9 cellular contexts compared by ENCODE assay signal in genomic region chr11:83069441-83070043, GRCh38. TPM values are rescaled to one million over a fixed set of nuclear protein-coding genes. Genes with fewer than 3 reads are reported as not detected.
DNase-seq lines count a peak whose midpoint lies in the region; ATAC-seq, FAIRE-seq and TF ChIP-seq lines count a peak whose summit lies in the region.
"Had no signal": no experiment of that assay in that cellular context is flagged by ENCODE, and none has a peak within 500 bp of the region (broad histone marks: within the 10 kb centered on the region; RNA-seq: fewer than 3 reads in every experiment).

No MANE protein-coding gene starts in this region.

- FAIRE-seq in endothelial cell of umbilical vein (lab: Jason Lieb, UNC): peak; percentile 84

- peak overlapping the region; percentile 93 for H3K4me2 ChIP-seq in endothelial cell of umbilical vein (ENCODE audit: insufficient read depth, low read length)

- intact Hi-C loops in endothelial cell of umbilical vein (cut with micrococcal nuclease): loop anchor here (5.0 kb wide), 1 partner anchor 202 kb away; no protein-coding TSS in a partner anchor

- no peak for DNase-seq in activated CD4-positive, alpha-beta T cell treated with anti-CD3 and anti-CD28 coated beads, Interleukin-2, amount 10 ng/mL, durations not matched to agents 7 days and 5 days
- no peak for DNase-seq in activated CD4-positive, alpha-beta T cell treated with anti-CD3 and anti-CD28 coated beads, Interleukin-2, amount 50 U/mL, for 48 hours
- DNase-seq in NCI-H524 (lab: John Stamatoyannopoulos, UW): peak; percentile 66 to 85
- peak; percentile 76 for DNase-seq in endothelial cell of umbilical vein (ENCODE audit: low read depth, low spot score)
- DNase-seq in stimulated activated effector memory CD8-positive, alpha-beta T cell treated with anti-CD3 and anti-CD28 coated beads, Interleukin-12 subunit alpha, Interleukin-12 subunit beta, amount 100 ng/mL, for 72 hours (ENCODE audit: low spot score in 2 of 2): no peak
- DNase-seq in NCI-H2171 (lab: John Stamatoyannopoulos, UW): no peak
- DNase-seq in SK-N-DZ (ENCODE audit: low spot score): no peak
- DNase-seq: DMS153 had no signal

- no peak overlapping the region for H3K4me3 Mint-ChIP-seq in activated CD4-positive, alpha-beta T cell treated with anti-CD3 and anti-CD28 coated beads, Interleukin-2, amount 10 ng/mL, durations not matched to agents 7 days and 5 days
- no peak overlapping the region for H3K4me3 Mint-ChIP-seq in stimulated activated effector memory CD8-positive, alpha-beta T cell treated with anti-CD3 and anti-CD28 coated beads, Interleukin-12 subunit alpha, Interleukin-12 subunit beta, amount 100 ng/mL, for 72 hours

- no peak for TF ChIP-seq POLR2A in endothelial cell of umbilical vein (IDR thresholded peaks at IDR 0.05; ENCODE audit: low read depth, low read length)

- peaks cover 31% of the 10 kb centered on the region for H3K4me1 Mint-ChIP-seq in activated CD4-positive, alpha-beta T cell treated with anti-CD3 and anti-CD28 coated beads, Interleukin-2, amount 10 ng/mL, durations not matched to agents 7 days and 5 days
- H3K4me1 Mint-ChIP-seq in stimulated activated effector memory CD8-positive, alpha-beta T cell treated with anti-CD3 and anti-CD28 coated beads, Interleukin-12 subunit alpha, Interleukin-12 subunit beta, amount 100 ng/mL, for 72 hours: peaks cover 24% of the 10 kb centered on the region

- H3K27me3 ChIP-seq in endothelial cell of umbilical vein (ENCODE audit: control insufficient read depth in 2 of 2, insufficient read depth in 2 of 2, low read length in 2 of 2): no peaks in the 10 kb centered on the region

- POLR2A ChIA-PET in activated CD4-positive, alpha-beta T cell treated with anti-CD3 and anti-CD28 coated beads, Interleukin-2, amount 10 ng/mL, durations not matched to agents 7 days and 5 days (lab: Charles Lee): no interaction called here
- POLR2A ChIA-PET in endothelial cell of umbilical vein (lab: Charles Lee): interaction anchor here (1.0 kb wide), 1 partner anchor 13 kb away, joined by 8 read pairs; no protein-coding TSS in a partner anchor

- H3K27ac ChIP-seq in endothelial cell of umbilical vein (ENCODE audit: insufficient read depth, low read depth, low read length): no peak overlapping the region

- CTCF ChIA-PET in activated CD4-positive, alpha-beta T cell treated with anti-CD3 and anti-CD28 coated beads, Interleukin-2, amount 10 ng/mL, durations not matched to agents 7 days and 5 days (lab: Charles Lee): no interaction called here
- CTCF ChIA-PET in endothelial cell of umbilical vein (lab: Charles Lee): interaction anchor here (1.0 to 2.3 kb wide), 3 partner anchors 15 to 202 kb away, joined by 3 to 9 read pairs (median 3); no protein-coding TSS in a partner anchor

- dilution Hi-C loops in endothelial cell of umbilical vein (cut with MboI; ENCODE audit: extremely low pct_ligation_motif_present, low sequenced_read_pairs): no loop called here

- peaks cover 15% of the 10 kb centered on the region for H3K36me3 Mint-ChIP-seq in activated CD4-positive, alpha-beta T cell treated with anti-CD3 and anti-CD28 coated beads, Interleukin-2, amount 10 ng/mL, durations not matched to agents 7 days and 5 days (ENCODE audit: low read depth)
- H3K36me3 Mint-ChIP-seq in stimulated activated effector memory CD8-positive, alpha-beta T cell treated with anti-CD3 and anti-CD28 coated beads, Interleukin-12 subunit alpha, Interleukin-12 subunit beta, amount 100 ng/mL, for 72 hours: peaks cover under 1% of the 10 kb centered on the region

- BruUV-seq in endothelial cell of umbilical vein (replicated peaks; lab: Mats Ljungman, UMichigan): no TSS peak

- TF ChIP-seq CTCF in endothelial cell of umbilical vein (IDR thresholded peaks at IDR 0.05; ENCODE audit: extremely low read depth in 1 of 2, insufficient read depth in 1 of 2, low read depth in 1 of 2, low read length in 2 of 2): no peak

- H3K4me3 ChIP-seq in endothelial cell of umbilical vein (replicated peaks in 1 of 3; ENCODE audit: insufficient read depth in 1 of 3, low read depth in 1 of 3, low read length in 3 of 3): peak overlapping the region in 1 of 3 experiments; percentile 81

- no peaks in the 10 kb centered on the region for H4K20me1 ChIP-seq in endothelial cell of umbilical vein (replicated peaks; ENCODE audit: control insufficient read depth, extremely low read depth, insufficient read depth, low read length)

- H3K9ac ChIP-seq in endothelial cell of umbilical vein (replicated peaks; ENCODE audit: extremely low read depth, insufficient read depth, low read length): no peak overlapping the region

- no peaks in the 10 kb centered on the region for H3K9me3 ChIP-seq in endothelial cell of umbilical vein (replicated peaks; ENCODE audit: control insufficient read depth, insufficient read depth, low read length)

- no peaks in the 10 kb centered on the region for H3K36me3 ChIP-seq in endothelial cell of umbilical vein (ENCODE audit: control insufficient read depth in 2 of 2, extremely low read depth in 1 of 2, insufficient read depth in 2 of 2, low read length in 2 of 2)

- no peak overlapping the region for H2AFZ ChIP-seq in endothelial cell of umbilical vein (ENCODE audit: low read depth, low read length)

- peak overlapping the region; percentile 10 for H3K27ac Mint-ChIP-seq in activated CD4-positive, alpha-beta T cell treated with anti-CD3 and anti-CD28 coated beads, Interleukin-2, amount 10 ng/mL, durations not matched to agents 7 days and 5 days
- peak overlapping the region; percentile 8 for H3K27ac Mint-ChIP-seq in stimulated activated effector memory CD8-positive, alpha-beta T cell treated with anti-CD3 and anti-CD28 coated beads, Interleukin-12 subunit alpha, Interleukin-12 subunit beta, amount 100 ng/mL, for 72 hours

- no peak for ATAC-seq in stimulated activated effector memory CD8-positive, alpha-beta T cell treated with anti-CD3 and anti-CD28 coated beads, Interleukin-12 subunit alpha, Interleukin-12 subunit beta, amount 100 ng/mL, for 72 hours
- no peak for ATAC-seq in HG02623 (IDR thresholded peaks at IDR 0.05; ENCODE audit: unreplicated experiment)

- H3K79me2 ChIP-seq in endothelial cell of umbilical vein (ENCODE audit: control insufficient read depth, insufficient read depth, low read length): peaks cover 51% of the 10 kb centered on the region

- H3K9me3 Mint-ChIP-seq in activated CD4-positive, alpha-beta T cell treated with anti-CD3 and anti-CD28 coated beads, Interleukin-2, amount 10 ng/mL, durations not matched to agents 7 days and 5 days: no peaks in the 10 kb centered on the region
- no peaks in the 10 kb centered on the region for H3K9me3 Mint-ChIP-seq in stimulated activated effector memory CD8-positive, alpha-beta T cell treated with anti-CD3 and anti-CD28 coated beads, Interleukin-12 subunit alpha, Interleukin-12 subunit beta, amount 100 ng/mL, for 72 hours

- peaks cover 2% of the 10 kb centered on the region for H3K27me3 Mint-ChIP-seq in activated CD4-positive, alpha-beta T cell treated with anti-CD3 and anti-CD28 coated beads, Interleukin-2, amount 10 ng/mL, durations not matched to agents 7 days and 5 days

- peaks cover 36% of the 10 kb centered on the region for H3K4me1 ChIP-seq in endothelial cell of umbilical vein (ENCODE audit: control insufficient read depth, extremely low read depth, insufficient read depth, low read length)

- H3K9me1 ChIP-seq in endothelial cell of umbilical vein (replicated peaks; ENCODE audit: control insufficient read depth, extremely low read depth, insufficient read depth, low read length): no peaks in the 10 kb centered on the region

TF ChIP-seq in endothelial cell of umbilical vein, 7 proteins besides CTCF, POLR2A, EP300 and RAD21:
- TF ChIP-seq POLR2AphosphoS5 (IDR thresholded peaks at IDR 0.05; ENCODE audit: insufficient read depth, low read depth, low read length) (no peak), JUN (IDR thresholded peaks at IDR 0.05; ENCODE audit: borderline replicate concordance, insufficient read depth, insufficient read length, low read depth) (no peak), GATA2 (IDR thresholded peaks at IDR 0.05; ENCODE audit: insufficient read depth, insufficient read length, low read depth, low read length) (no peak), MYC (IDR thresholded peaks at IDR 0.05; ENCODE audit: low read depth, low read length) (no peak), FOS (IDR thresholded peaks at IDR 0.05; ENCODE audit: borderline replicate concordance, insufficient read depth, low read length) (no peak), EZH2 (IDR thresholded peaks at IDR 0.05; ENCODE audit: borderline replicate concordance, low read depth, low read length, severe bottlenecking) (no peak), MAX (IDR thresholded peaks at IDR 0.05; ENCODE audit: insufficient read depth, insufficient read length) (no peak)
TF ChIP-seq in endothelial cell of umbilical vein: peak in this region for 0.

RNA-seq across cellular contexts. Expression of gene RAB30, which starts 2.2 kb away (rescaled TPM):
- 10 to 100 TPM in 1 of 2 experiments, 1 to 10 TPM in 1; 8.7 to 10.7 TPM for total RNA-seq in activated CD4-positive, alpha-beta T cell treated with anti-CD3 and anti-CD28 coated beads, Interleukin-2, amount 10 ng/mL, durations not matched to agents 7 days and 5 days
- 14.6 and 18.4 TPM in 2 replicates for total RNA-seq in endothelial cell of umbilical vein
- 3.1 and 4.1 TPM in 2 replicates for polyA plus RNA-seq in endothelial cell of umbilical vein
- polyA plus RNA-seq in endothelial cell of umbilical vein (2011; cell fraction: cytosol; rRNA removed): 5.2 and 5.7 TPM in 2 replicates
- 11.7 and 13.3 TPM in 2 replicates for polyA plus RNA-seq in endothelial cell of umbilical vein (2011; cell fraction: nucleus; rRNA removed)
- polyA plus RNA-seq in endothelial cell of umbilical vein (2012): 16.4 and 21.1 TPM in 2 replicates
- 23.1 and 27.7 TPM in 2 replicates for polyA minus RNA-seq in endothelial cell of umbilical vein
- polyA minus RNA-seq in endothelial cell of umbilical vein (2011; cell fraction: cytosol; rRNA and poly(A)+ RNA removed): 12.0 TPM
- polyA minus RNA-seq in endothelial cell of umbilical vein (2011; cell fraction: nucleus; rRNA and poly(A)+ RNA removed): 17.1 and 23.0 TPM in 2 replicates
- polyA plus RNA-seq in SK-N-DZ (2014; cell fraction: cytosol; rRNA removed): 14.3 and 19.0 TPM in 2 replicates
- 9.9 and 12.7 TPM in 2 replicates for polyA plus RNA-seq in SK-N-DZ (2014; cell fraction: nucleus; rRNA removed)

Comparison
In these comparisons a context has a peak if more than half of its experiments do, and no peak if none do; other contexts are left out.
1. DNase-seq: peak in NCI-H524 (2 of 2) and endothelial cell of umbilical vein (single experiment); none in activated CD4-positive, alpha-beta T cell treated with anti-CD3 and anti-CD28 coated beads, Interleukin-2, amount 10 ng/mL, durations not matched to agents 7 days and 5 days (single experiment), activated CD4-positive, alpha-beta T cell treated with anti-CD3 and anti-CD28 coated beads, Interleukin-2, amount 50 U/mL, for 48 hours (0 of 2), stimulated activated effector memory CD8-positive, alpha-beta T cell treated with anti-CD3 and anti-CD28 coated beads, Interleukin-12 subunit alpha, Interleukin-12 subunit beta, amount 100 ng/mL, for 72 hours (0 of 2), NCI-H2171 (single experiment) and SK-N-DZ (single experiment).